ENCODE assay signal across 1 cellular context in genomic region chr3:53805463-53806159, GRCh38.
TF ChIP-seq lines count a peak whose summit lies in the region.

No MANE protein-coding gene starts in this region.

TF ChIP-seq in IMR-90, 13 proteins besides CTCF, POLR2A, EP300 and RAD21:
- TF ChIP-seq FOS (IDR thresholded peaks at IDR 0.05; ENCODE audit: low read depth, low read length) (no peak), RCOR1 (IDR thresholded peaks at IDR 0.05; ENCODE audit: insufficient replicate concordance, low read length) (no peak)
